Comparison of ENCODE assay signal across 1 cellular context in genomic region chr2:179543361-179543901, GRCh38.
A peak's percentile ranks its signal among the peaks of the same experiment; 100 is the strongest.
TF ChIP-seq lines count a peak whose summit lies in the region.

No MANE protein-coding gene starts in this region.

TF ChIP-seq in HepG2, 621 proteins besides CTCF, POLR2A, EP300 and RAD21 (continued from another document and continues in another):
- TF ChIP-seq HOMEZ (CRISPR knock-in tag; IDR thresholded peaks at IDR 0.05; ENCODE audit: low read depth) (peak; percentile 97), ZNF232 (CRISPR knock-in tag; IDR thresholded peaks at IDR 0.05; ENCODE audit: borderline replicate concordance) (peak; percentile 84), ZSCAN5A (CRISPR knock-in tag; IDR thresholded peaks at IDR 0.05; ENCODE audit: borderline replicate concordance) (0 out of 2 replicates have a peak, but pooled peaks have one; percentile 94), ZNF550 (CRISPR knock-in tag; IDR thresholded peaks at IDR 0.05; ENCODE audit: borderline replicate concordance) (no peak), ZNF644 (CRISPR knock-in tag; IDR thresholded peaks at IDR 0.05; ENCODE audit: low read depth) (peak; percentile 78), ZNF205 (CRISPR knock-in tag; IDR thresholded peaks at IDR 0.05) (peak; percentile 74), GLMP (CRISPR knock-in tag; IDR thresholded peaks at IDR 0.05; ENCODE audit: borderline replicate concordance) (no peak), RARA (CRISPR knock-in tag; IDR thresholded peaks at IDR 0.05) (peak; percentile 88), ONECUT2 (CRISPR knock-in tag; IDR thresholded peaks at IDR 0.05) (peak; percentile 96), ZBTB34 (CRISPR knock-in tag; IDR thresholded peaks at IDR 0.05) (peak; percentile 84; the same call in 1 of the 2 replicates), PBX2 (CRISPR knock-in tag; IDR thresholded peaks at IDR 0.05) (peak; percentile 62), SNAPC4 (CRISPR knock-in tag; IDR thresholded peaks at IDR 0.05) (peak; percentile 46), TEAD3 (CRISPR knock-in tag; optimal IDR thresholded peaks at IDR 0.05; ENCODE audit: borderline replicate concordance) (peak; percentile 100), ELF3 (CRISPR knock-in tag; IDR thresholded peaks at IDR 0.05) (peak; percentile 92), ZBTB25 (CRISPR knock-in tag; IDR thresholded peaks at IDR 0.05) (peak; percentile 72; the same call in 1 of the 2 replicates), PATZ1 (CRISPR knock-in tag; IDR thresholded peaks at IDR 0.05) (peak; percentile 45; the same call in 1 of the 2 replicates), ZFX (CRISPR knock-in tag; IDR thresholded peaks at IDR 0.05; ENCODE audit: low read depth) (peak; percentile 47; the same call in 1 of the 2 replicates), ZNF234 (CRISPR knock-in tag; conservative IDR thresholded peaks at IDR 0.05) (no peak), MED13 (CRISPR knock-in tag; IDR thresholded peaks at IDR 0.05) (peak; percentile 98), MYPOP (CRISPR knock-in tag; IDR thresholded peaks at IDR 0.05) (peak; percentile 79; the same call in 1 of the 2 replicates), MAZ (IDR thresholded peaks at IDR 0.05; ENCODE audit: borderline replicate concordance, low read depth, low read length) (no peak), MAZ (CRISPR knock-in tag; IDR thresholded peaks at IDR 0.05; ENCODE audit: low read depth) (peak; percentile 63; the same call in 1 of the 2 replicates), FOXP4 (CRISPR knock-in tag; IDR thresholded peaks at IDR 0.05) (peak; percentile 98), NR2F1 (CRISPR knock-in tag; IDR thresholded peaks at IDR 0.05) (0 out of 4 replicates have a peak, but pooled peaks of 1 of the 2 experiments have one; percentile 36), TOPORS (CRISPR knock-in tag; IDR thresholded peaks at IDR 0.05) (peak; percentile 85; the same call in 1 of the 2 replicates), ZBTB8A (CRISPR knock-in tag; IDR thresholded peaks at IDR 0.05; ENCODE audit: borderline replicate concordance, low read depth) (peak; percentile 54; the same call in 1 of the 2 replicates), KDM4B (CRISPR knock-in tag; IDR thresholded peaks at IDR 0.05) (peak; percentile 84; the same call in 1 of the 2 replicates), ZNF350 (CRISPR knock-in tag; IDR thresholded peaks at IDR 0.05; ENCODE audit: borderline replicate concordance, low read depth) (no peak), NFE2L2 (IDR thresholded peaks at IDR 0.05; ENCODE audit: low read length) (peak; percentile 54; the same call in 1 of the 2 replicates), ZNF614 (CRISPR knock-in tag; IDR thresholded peaks at IDR 0.05; ENCODE audit: borderline replicate concordance) (peak; percentile 96)
